16 cellular contexts compared by ENCODE assay signal in the genomic region with DNA sequence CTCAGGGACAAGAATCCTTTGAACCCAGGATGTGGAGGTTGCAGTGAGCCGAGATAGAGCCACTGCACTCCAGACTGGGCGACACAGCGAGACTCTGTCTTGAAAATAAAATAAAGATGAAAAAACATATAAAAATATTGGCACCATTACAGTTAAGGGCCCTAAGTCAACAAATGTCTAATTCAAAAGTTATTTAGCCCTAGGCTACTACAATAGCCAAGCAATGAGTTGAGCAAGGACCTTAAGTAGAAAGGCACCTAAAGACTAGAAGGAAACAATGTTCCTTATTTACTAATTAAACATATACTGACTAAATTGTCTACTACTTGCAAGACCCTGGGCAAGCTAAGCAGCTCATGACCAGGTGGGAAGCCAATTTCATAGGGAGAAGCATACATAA. TPM values are rescaled to one million over a fixed set of nuclear protein-coding genes. Genes with fewer than 3 reads are reported as not detected.
DNase-seq lines count a peak whose midpoint lies in the region; ATAC-seq and TF ChIP-seq lines count a peak whose summit lies in the region.
"Had no signal": no experiment of that assay in that cellular context is flagged by ENCODE, and none has a peak within 500 bp of the region (broad histone marks: within the 10 kb centered on the region; RNA-seq: fewer than 3 reads in every experiment).

No MANE protein-coding gene starts in this region.

- POLR2A ChIA-PET in PC-9 (lab: Charles Lee; ENCODE audit: unreplicated experiment) = interaction anchor here (0.6 to 0.9 kb wide), 3 partner anchors 12 to 75 kb away, joined by 3 to 8 read pairs (median 3); no protein-coding TSS in a partner anchor

- H3K36me3 Mint-ChIP-seq in neural progenitor cell = peaks cover 13% of the 10 kb centered on the region

- no peak overlapping the region for H3K27ac Mint-ChIP-seq in neural progenitor cell
- H3K27ac Mint-ChIP-seq: activated naive CD4-positive, alpha-beta T cell treated with anti-CD3 and anti-CD28 coated beads, Interleukin-2, amount 50 U/mL, for 24 hours; activated T-cell treated with anti-CD3 and anti-CD28 coated beads, Interleukin-2, amount 50 U/mL, for 24 hours had no signal

- H2AFZ ChIP-seq in PC-9 (no peak overlapping the region), neural progenitor cell (replicated peaks) (no peak overlapping the region)

- no peak for TF ChIP-seq EP300 in esophagus muscularis mucosa (IDR thresholded peaks at IDR 0.05)

- H3K4me1 ChIP-seq in PC-9 (replicated peaks; ENCODE audit: insufficient read depth) (peaks cover 31% of the 10 kb centered on the region), esophagus muscularis mucosa (peaks cover 0 to 22% (median 9%) of the 10 kb centered on the region in 4 donors), neural progenitor cell (peaks cover 13% of the 10 kb centered on the region)

- H3K27ac ChIP-seq in PC-9 = peak overlapping the region; percentile 70
- H3K27ac ChIP-seq in esophagus muscularis mucosa (replicated peaks in 1 of 4) = no peak overlapping the region
- H3K27ac ChIP-seq in neural progenitor cell = no peak overlapping the region
- no peak overlapping the region for H3K27ac ChIP-seq in WERI-Rb-1
- H3K27ac ChIP-seq: brain microvascular endothelial cell, tibial nerve had no signal

- 97% methylated on average over 3 of the region's 3 CpGs for WGBS in esophagus muscularis mucosa

- intact Hi-C loops in PC-9 (cut with micrococcal nuclease; ENCODE audit: unreplicated experiment) (loop anchor here (1.0 kb wide), 1 partner anchor 442 kb away; a partner anchor contains a TSS), esophagus muscularis mucosa (cut with DNase I) (no loop called here)

- H4K20me1 ChIP-seq in PC-9 (ENCODE audit: insufficient read depth) = peaks cover 15% of the 10 kb centered on the region
- H4K20me1 ChIP-seq in neural progenitor cell (ENCODE audit: low read depth) = peaks cover 80% of the 10 kb centered on the region

- no peak for TF ChIP-seq POLR2A in esophagus muscularis mucosa (IDR thresholded peaks at IDR 0.05; ENCODE audit: low read depth)

- BruUV-seq in PC-9 (replicated peaks; lab: Mats Ljungman, UMichigan) = no TSS peak

- ATAC-seq in esophagus mucosa = no peak

- H3K36me3 ChIP-seq in PC-9 (ENCODE audit: low read depth) = peaks cover 15% of the 10 kb centered on the region; the same call in 1 of the 2 replicates
- peaks cover 0 to 3% (median 0%) of the 10 kb centered on the region in 4 donors for H3K36me3 ChIP-seq in esophagus muscularis mucosa
- H3K36me3 ChIP-seq in neural progenitor cell = peaks cover 5% of the 10 kb centered on the region
- peaks cover 7% of the 10 kb centered on the region; the same call in 1 of the 2 replicates for H3K36me3 ChIP-seq in WERI-Rb-1
- H3K36me3 ChIP-seq: brain microvascular endothelial cell, tibial nerve had no signal

- TF ChIP-seq CTCF in PC-9 (conservative IDR thresholded peaks at IDR 0.05) (no peak), esophagus muscularis mucosa (IDR thresholded peaks at IDR 0.05) (no peak), neural progenitor cell (IDR thresholded peaks at IDR 0.05) (no peak), WERI-Rb-1 (IDR thresholded peaks at IDR 0.05; ENCODE audit: low read depth, low read length) (no peak)

- H3K79me2 ChIP-seq in PC-9 (ENCODE audit: low read depth) (peaks cover 90% of the 10 kb centered on the region), neural progenitor cell (ENCODE audit: low read depth) (peaks cover 90% of the 10 kb centered on the region)

- no peaks in the 10 kb centered on the region for H3K9me2 ChIP-seq in PC-9 (ENCODE audit: insufficient read depth)

- no peaks in the 10 kb centered on the region for H3K9me3 ChIP-seq in PC-9 (ENCODE audit: insufficient read depth, low read depth)
- H3K9me3 ChIP-seq in esophagus muscularis mucosa = no peaks in the 10 kb centered on the region
- no peaks in the 10 kb centered on the region for H3K9me3 ChIP-seq in neural progenitor cell (ENCODE audit: low read depth)
- no peaks in the 10 kb centered on the region for H3K9me3 ChIP-seq in WERI-Rb-1 (ENCODE audit: severe bottlenecking)
- H3K9me3 ChIP-seq: tibial nerve had no signal

- DNase-seq in ELR (ENCODE audit: low read depth) (peak; percentile 79), PC-9 (peak; percentile 18 to 95), esophagus muscularis mucosa (ENCODE audit: extremely low spot score) (no peak), neural progenitor cell (ENCODE audit: low spot score) (no peak), WERI-Rb-1 (no peak), globus pallidus (ENCODE audit: low spot score) (no peak)
- DNase-seq in central memory CD4-positive, alpha-beta T cell = no peak
- DNase-seq: activated CD4-positive, alpha-beta T cell treated with anti-CD3 and anti-CD28 coated beads, Interleukin-2, amount 50 U/mL, for 4 hours; activated T-cell treated with anti-CD3 and anti-CD28 coated beads, Interleukin-2, amount 50 U/mL, for 24 hours; brain microvascular endothelial cell; Calu3; GDM1; NCI-H1092 had no signal

- peaks cover 19% of the 10 kb centered on the region for H3F3A ChIP-seq in PC-9 (ENCODE audit: insufficient read depth, low read depth)
- H3F3A ChIP-seq in neural progenitor cell (ENCODE audit: low read depth) = peaks cover 16% of the 10 kb centered on the region

- H3K9ac ChIP-seq in neural progenitor cell = no peak overlapping the region

- H3K4me2 ChIP-seq in PC-9 (peak overlapping the region; percentile 94), neural progenitor cell (peak overlapping the region; percentile 97)

- H3K27me3 Mint-ChIP-seq in neural progenitor cell (ENCODE audit: insufficient read depth, low read depth) = peaks cover 5% of the 10 kb centered on the region

- H3K27me3 ChIP-seq in PC-9 (ENCODE audit: insufficient read depth, low read depth) (no peaks in the 10 kb centered on the region), esophagus muscularis mucosa (no peaks in the 10 kb centered on the region), neural progenitor cell (no peaks in the 10 kb centered on the region), WERI-Rb-1 (ENCODE audit: insufficient read depth, low read depth, severe bottlenecking) (no peaks in the 10 kb centered on the region)
- H3K27me3 ChIP-seq: brain microvascular endothelial cell had no signal

- peaks cover 16% of the 10 kb centered on the region for H3K4me1 Mint-ChIP-seq in neural progenitor cell

- no peaks in the 10 kb centered on the region for H3K9me3 Mint-ChIP-seq in neural progenitor cell
- H3K9me3 Mint-ChIP-seq: activated naive CD4-positive, alpha-beta T cell treated with anti-CD3 and anti-CD28 coated beads, Interleukin-2, amount 50 U/mL, for 24 hours; activated T-cell treated with anti-CD3 and anti-CD28 coated beads, Interleukin-2, amount 50 U/mL, for 24 hours had no signal

- peak overlapping the region; percentile 97 for H3K4me3 Mint-ChIP-seq in neural progenitor cell
- H3K4me3 Mint-ChIP-seq: activated naive CD4-positive, alpha-beta T cell treated with anti-CD3 and anti-CD28 coated beads, Interleukin-2, amount 50 U/mL, for 24 hours; activated T-cell treated with anti-CD3 and anti-CD28 coated beads, Interleukin-2, amount 50 U/mL, for 24 hours had no signal

- H3K4me3 ChIP-seq in PC-9 (peak overlapping the region; percentile 95; the same call in 1 of the 2 replicates), esophagus muscularis mucosa (peak overlapping the region in 3 of 4 donors; percentile 63 to 79 (median 68)), neural progenitor cell (peak overlapping the region; percentile 95), WERI-Rb-1 (ENCODE audit: low read depth, low read length) (no peak overlapping the region)

- CTCF ChIA-PET in PC-9 (lab: Charles Lee) = interaction anchor here (0.5 to 0.7 kb wide), 2 partner anchors 233 to 627 kb away, joined by 3 to 4 read pairs; no protein-coding TSS in a partner anchor

RNA-seq across cellular contexts. Expression of a gene that starts 4.1 kb away (rescaled TPM):
- total RNA-seq in PC-9 (2021) = 19.6 and 44.2 TPM in 2 replicates
- total RNA-seq in esophagus muscularis mucosa = 10 to 100 TPM; 13.7 to 34.3 (median 21.4) TPM
- 81.2 and 107 TPM in 2 replicates for total RNA-seq in neural progenitor cell (ENCODE audit: low replicate concordance)
- 5.5 TPM for total RNA-seq in esophagus mucosa

RNA-seq across cellular contexts. Expression of a gene that starts 46.6 kb away (rescaled TPM):
- total RNA-seq in PC-9 (2021) (134 and 139 TPM in 2 replicates), esophagus muscularis mucosa (1 to 10 TPM in 3 of 4 donors, under 1 TPM in 1; 0.83 to 1.6 (median 1.5) TPM), neural progenitor cell (ENCODE audit: low replicate concordance) (not detected in 2 replicates), esophagus mucosa (4.7 TPM)

RNA-seq across cellular contexts. Expression of a gene that starts 48.0 kb away (rescaled TPM):
- total RNA-seq in PC-9 (2021) (not detected in 2 replicates), esophagus muscularis mucosa (not detected), neural progenitor cell (ENCODE audit: low replicate concordance) (not detected in 2 replicates), esophagus mucosa (not detected)
- total RNA-seq: Calu3, tibial nerve had no signal

Comparison
In these comparisons a context has a peak if more than half of its experiments do, and no peak if none do; other contexts are left out.
1. DNase-seq: peak in ELR (single experiment) and PC-9 (2 of 2); none in esophagus muscularis mucosa (single experiment), neural progenitor cell (single experiment), WERI-Rb-1 (single experiment), globus pallidus (single experiment) and central memory CD4-positive, alpha-beta T cell (single experiment).
2. RNA of a gene that starts 46.6 kb away (total RNA-seq): 134 to 139 TPM in PC-9; 4.7 TPM in esophagus mucosa (single experiment), 0.83 to 1.6 TPM in esophagus muscularis mucosa and not detected in neural progenitor cell; every median in the first group is over 10 times any median in the second.